In genomic region chr5:78613756-78614155, GRCh38 we compare ENCODE assay signal across 22 cellular contexts.
"Had no signal": no experiment of that assay in that cellular context is flagged by ENCODE, and none has a peak within 500 bp of the region (broad histone marks: within the 10 kb centered on the region; RNA-seq: fewer than 3 reads in every experiment).

No MANE protein-coding gene starts in this region.

- ATAC-seq: effector memory CD8-positive, alpha-beta T cell; gastroesophageal sphincter; left cardiac atrium; lower lobe of right lung; psoas muscle; sciatic nerve had no signal

- H3K36me3 ChIP-seq: lower lobe of right lung, neural progenitor cell had no signal

- DNase-seq: cerebellar nuclear complex; effector memory CD8-positive, alpha-beta T cell; glutamatergic neuron; kidney; left cardiac atrium; left ventricle myocardium inferior; lower lobe of right lung; mesendoderm; naive B cell; nucleus accumbens; psoas muscle; retina; stimulated activated naive CD4-positive, alpha-beta T cell; stomach had no signal

- H3K4me3 ChIP-seq: esophagus muscularis mucosa, gastroesophageal sphincter, left ventricle myocardium inferior, lower lobe of right lung, neural progenitor cell, psoas muscle, stomach had no signal

- H3K4me2 ChIP-seq: neural progenitor cell had no signal

- H3K4me1 ChIP-seq: lower lobe of right lung, parathyroid adenoma, psoas muscle had no signal

- H2AFZ ChIP-seq: neural progenitor cell, parathyroid adenoma had no signal

- H3K27me3 Mint-ChIP-seq: dendritic cell treated with granulocyte-macrophage colony-stimulating factor and Interleukin-4, amounts not matched to agents 40 ng/mL and 50 ng/mL, for 4 days; naive B cell; type B pancreatic cell had no signal

- H3K27ac ChIP-seq: epithelial cell of prostate, left ventricle myocardium inferior, lower lobe of right lung, neural progenitor cell, parathyroid adenoma, psoas muscle had no signal

- H3K9me3 Mint-ChIP-seq: dendritic cell treated with granulocyte-macrophage colony-stimulating factor and Interleukin-4, amounts not matched to agents 40 ng/mL and 50 ng/mL, for 4 days; effector memory CD8-positive, alpha-beta T cell; naive B cell; type B pancreatic cell had no signal

- H3K79me2 ChIP-seq: parathyroid adenoma had no signal

- H3K27ac Mint-ChIP-seq: dendritic cell treated with granulocyte-macrophage colony-stimulating factor and Interleukin-4, amounts not matched to agents 40 ng/mL and 50 ng/mL, for 4 days; effector memory CD8-positive, alpha-beta T cell; neural progenitor cell; type B pancreatic cell had no signal

- H3K9me3 ChIP-seq: esophagus muscularis mucosa, gastroesophageal sphincter, left ventricle myocardium inferior, lower lobe of right lung, psoas muscle, stomach had no signal

- H3K27me3 ChIP-seq: esophagus muscularis mucosa, gastroesophageal sphincter, neural progenitor cell, stomach had no signal

- H3K9ac ChIP-seq: neural progenitor cell, parathyroid adenoma had no signal

- H3K4me3 Mint-ChIP-seq: dendritic cell treated with granulocyte-macrophage colony-stimulating factor and Interleukin-4, amounts not matched to agents 40 ng/mL and 50 ng/mL, for 4 days; effector memory CD8-positive, alpha-beta T cell; naive B cell; neural progenitor cell; type B pancreatic cell had no signal
